ENCODE assay signal across 8 cellular contexts in genomic region chr2:234495801-234496441, GRCh38. TPM values are rescaled to one million over a fixed set of nuclear protein-coding genes. Genes with fewer than 3 reads are reported as not detected.
DNase-seq lines count a peak whose midpoint lies in the region; ATAC-seq, FAIRE-seq and TF ChIP-seq lines count a peak whose summit lies in the region.

No MANE protein-coding gene starts in this region.

- TF ChIP-seq CTCF in neural crest cell (conservative IDR thresholded peaks at IDR 0.05) (no peak), D721Med (IDR thresholded peaks at IDR 0.05; ENCODE audit: insufficient read depth, missing control alignments) (no peak)

- peak; percentile 1 for ATAC-seq in HG02870 (IDR thresholded peaks at IDR 0.05; ENCODE audit: unreplicated experiment)
- ATAC-seq in esophagus mucosa: peak; percentile 1

- H3K27me3 Mint-ChIP-seq in activated CD4-positive, alpha-beta T cell treated with anti-CD3 and anti-CD28 coated beads, Interleukin-2, amount 10 ng/mL, durations not matched to agents 7 days and 5 days: no peaks in the 10 kb centered on the region
- H3K27me3 Mint-ChIP-seq in neural crest cell (ENCODE audit: low read depth): peaks cover 29% of the 10 kb centered on the region

- H3K36me3 Mint-ChIP-seq in activated CD4-positive, alpha-beta T cell treated with anti-CD3 and anti-CD28 coated beads, Interleukin-2, amount 10 ng/mL, durations not matched to agents 7 days and 5 days (ENCODE audit: low read depth): peaks cover 61% of the 10 kb centered on the region
- peaks cover 2% of the 10 kb centered on the region for H3K36me3 Mint-ChIP-seq in neural crest cell (ENCODE audit: low read depth)

- peak overlapping the region; percentile 97 for H3K4me3 Mint-ChIP-seq in activated CD4-positive, alpha-beta T cell treated with anti-CD3 and anti-CD28 coated beads, Interleukin-2, amount 10 ng/mL, durations not matched to agents 7 days and 5 days
- H3K4me3 Mint-ChIP-seq in neural crest cell: peak overlapping the region; percentile 93

- peak overlapping the region; percentile 98 for H3K27ac Mint-ChIP-seq in activated CD4-positive, alpha-beta T cell treated with anti-CD3 and anti-CD28 coated beads, Interleukin-2, amount 10 ng/mL, durations not matched to agents 7 days and 5 days
- H3K27ac Mint-ChIP-seq in neural crest cell (ENCODE audit: unreplicated experiment): peak overlapping the region; percentile 95

- no peaks in the 10 kb centered on the region for H3K9me3 Mint-ChIP-seq in activated CD4-positive, alpha-beta T cell treated with anti-CD3 and anti-CD28 coated beads, Interleukin-2, amount 10 ng/mL, durations not matched to agents 7 days and 5 days
- no peaks in the 10 kb centered on the region for H3K9me3 Mint-ChIP-seq in neural crest cell

- POLR2A ChIA-PET in activated CD4-positive, alpha-beta T cell treated with anti-CD3 and anti-CD28 coated beads, Interleukin-2, amount 10 ng/mL, durations not matched to agents 7 days and 5 days (lab: Charles Lee): interaction anchor here (0.6 to 4.9 kb wide), 6 partner anchors 13 to 206 kb away, joined by 3 to 50 read pairs (median 6); no protein-coding TSS in a partner anchor

- DNase-seq in DMS53 treated with DMSO at 0.1 percent for 48 hours (lab: John Stamatoyannopoulos, UW; ENCODE audit: unreplicated experiment) (peak; percentile 19), neural crest cell (ENCODE audit: low read depth, low spot score) (peak; percentile 16), A172 (ENCODE audit: low spot score) (no peak), NCI-H774 (lab: John Stamatoyannopoulos, UW) (no peak), D721Med (ENCODE audit: insufficient read length, low spot score) (no peak)
- DNase-seq in activated CD4-positive, alpha-beta T cell treated with anti-CD3 and anti-CD28 coated beads, Interleukin-2, amount 10 ng/mL, durations not matched to agents 7 days and 5 days: peak; percentile 49

- FAIRE-seq in D721Med (lab: Jason Lieb, UNC): no peak

- CTCF ChIA-PET in activated CD4-positive, alpha-beta T cell treated with anti-CD3 and anti-CD28 coated beads, Interleukin-2, amount 10 ng/mL, durations not matched to agents 7 days and 5 days (lab: Charles Lee): interaction anchor here (0.6 to 4.6 kb wide), 15 partner anchors 12 to 663 kb away, joined by 3 to 59 read pairs (median 3); no protein-coding TSS in a partner anchor

- peaks cover 36% of the 10 kb centered on the region for H3K4me1 Mint-ChIP-seq in activated CD4-positive, alpha-beta T cell treated with anti-CD3 and anti-CD28 coated beads, Interleukin-2, amount 10 ng/mL, durations not matched to agents 7 days and 5 days
- H3K4me1 Mint-ChIP-seq in neural crest cell: peaks cover 41% of the 10 kb centered on the region

RNA-seq across cellular contexts. Expression of gene ARL4C, which starts 1.0 kb away (rescaled TPM):
- total RNA-seq in activated CD4-positive, alpha-beta T cell treated with anti-CD3 and anti-CD28 coated beads, Interleukin-2, amount 10 ng/mL, durations not matched to agents 7 days and 5 days: 100 to 1,000 TPM; 292 to 300 TPM
- 15.5 TPM for total RNA-seq in esophagus mucosa
- 27.3 and 29.5 TPM in 2 replicates for total RNA-seq in neural crest cell
- 72.2 and 79.6 TPM in 2 replicates for total RNA-seq in A172 (2014; rRNA removed; shearing (Covaris generic))

Comparison
In these comparisons a context has a peak if more than half of its experiments do, and no peak if none do; other contexts are left out.
1. DNase-seq: peak in DMS53 treated with DMSO at 0.1 percent for 48 hours (single experiment), activated CD4-positive, alpha-beta T cell treated with anti-CD3 and anti-CD28 coated beads, Interleukin-2, amount 10 ng/mL, durations not matched to agents 7 days and 5 days (single experiment) and neural crest cell (single experiment); none in A172 (single experiment), NCI-H774 (single experiment) and D721Med (single experiment).